In the genomic region with DNA sequence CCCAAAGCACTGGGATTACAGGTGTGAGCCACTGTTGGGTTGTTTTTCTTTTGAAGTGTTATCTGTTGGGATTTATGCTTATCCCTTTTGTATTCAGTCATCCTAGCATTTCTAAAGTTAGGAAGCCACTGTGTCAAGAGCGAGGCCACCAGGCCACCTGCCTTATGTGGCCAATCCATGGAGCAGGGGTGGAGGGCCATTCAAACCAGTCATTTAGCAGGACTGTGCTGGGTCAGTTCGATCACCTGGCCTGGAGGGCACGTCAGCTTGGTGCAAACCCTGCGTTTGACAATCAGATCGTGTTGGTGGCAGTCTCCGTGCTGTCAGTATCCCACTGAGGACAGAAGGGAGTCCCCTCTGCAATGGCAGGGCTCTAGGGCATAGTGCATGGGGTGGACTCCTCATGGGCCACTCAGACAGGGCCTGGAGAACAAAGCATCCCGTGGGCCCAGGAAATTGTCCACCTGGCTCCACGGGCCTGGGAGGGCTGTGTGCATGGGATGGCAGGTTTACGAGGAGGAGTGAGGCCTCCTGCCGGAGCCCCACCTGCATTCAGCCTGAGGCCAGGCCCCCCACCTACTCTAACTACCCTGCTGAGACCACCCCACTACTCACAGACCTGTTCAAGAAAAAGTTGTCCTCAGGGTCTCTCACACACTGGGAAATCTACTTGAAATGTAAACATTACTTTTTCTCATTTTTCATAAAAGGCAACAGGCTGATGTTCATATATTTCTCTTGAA, we compare ENCODE assay signal across 16 cellular contexts.
"Had no signal": no experiment of that assay in that cellular context is flagged by ENCODE, and none has a peak within 500 bp of the region (broad histone marks: within the 10 kb centered on the region; RNA-seq: fewer than 3 reads in every experiment).

No MANE protein-coding gene starts in this region.

- DNase-seq: activated CD4-positive, alpha-beta T cell treated with anti-CD3 and anti-CD28 coated beads, Interleukin-2, amount 10 ng/mL, durations not matched to agents 24 days and 14 days; activated CD4-positive, CD25-positive, alpha-beta regulatory T cell; activated CD8-positive, alpha-beta memory T cell treated with anti-CD3 and anti-CD28 coated beads for 24 hours; activated naive CD4-positive, alpha-beta T cell treated with anti-CD3 and anti-CD28 coated beads, Interleukin-2, amount 10 ng/mL, durations not matched to agents 7 days and 5 days; activated T-cell treated with anti-CD3 and anti-CD28 coated beads for 4 hours; foreskin keratinocyte; heart left ventricle; lower lobe of right lung; midbrain; pancreas; stimulated activated CD4-positive, alpha-beta T cell treated with anti-CD3 and anti-CD28 coated beads, Interleukin-2, amount 100 ng/mL, for 48 hours; stimulated activated naive CD8-positive, alpha-beta T cell treated with anti-CD3 and anti-CD28 coated beads, Interleukin-15, Interleukin-2, amounts not matched to agents 100 U/mL and 50 U/mL, for 24 hours; SW 1271 had no signal

- H3K9me3 ChIP-seq: heart left ventricle, lower lobe of right lung, pancreas, thoracic aorta had no signal

- H3K4me1 Mint-ChIP-seq: activated naive CD4-positive, alpha-beta T cell treated with anti-CD3 and anti-CD28 coated beads, Interleukin-2, amount 10 ng/mL, durations not matched to agents 7 days and 5 days had no signal

- H3K27ac ChIP-seq: foreskin keratinocyte, heart left ventricle, lower lobe of right lung, pancreas, thoracic aorta had no signal

- H3K36me3 ChIP-seq: pancreas, thoracic aorta had no signal

- H3K4me3 Mint-ChIP-seq: activated CD4-positive, alpha-beta T cell treated with anti-CD3 and anti-CD28 coated beads, Interleukin-2, amount 10 ng/mL, durations not matched to agents 24 days and 14 days; activated naive CD4-positive, alpha-beta T cell treated with anti-CD3 and anti-CD28 coated beads, Interleukin-2, amount 10 ng/mL, durations not matched to agents 7 days and 5 days; neural crest cell had no signal

- ATAC-seq: foreskin keratinocyte; heart left ventricle; lower lobe of right lung; pancreas; stimulated activated naive CD8-positive, alpha-beta T cell treated with anti-CD3 and anti-CD28 coated beads, Interleukin-15, Interleukin-2, amounts not matched to agents 100 U/mL and 50 U/mL, for 24 hours had no signal

- H3K4me3 ChIP-seq: heart left ventricle, lower lobe of right lung, pancreas, thoracic aorta had no signal

- H3K27me3 ChIP-seq: foreskin keratinocyte, heart left ventricle, pancreas had no signal

- H3K4me1 ChIP-seq: pancreas had no signal

- H3K27ac Mint-ChIP-seq: activated CD4-positive, alpha-beta T cell treated with anti-CD3 and anti-CD28 coated beads, Interleukin-2, amount 10 ng/mL, durations not matched to agents 24 days and 14 days; activated naive CD4-positive, alpha-beta T cell treated with anti-CD3 and anti-CD28 coated beads, Interleukin-2, amount 10 ng/mL, durations not matched to agents 7 days and 5 days; activated T-helper 2 cell treated with anti-CD3 and anti-CD28 coated beads, Interferon-gamma antibody, Interleukin-2, Interleukin-4, amounts not matched to agents 10 μg/mL and 5 μg/mL and 100 μg/mL, durations not matched to agents 14 hours and 24 hours and 36 hours had no signal

- H3K27me3 Mint-ChIP-seq: activated CD4-positive, alpha-beta T cell treated with anti-CD3 and anti-CD28 coated beads, Interleukin-2, amount 10 ng/mL, durations not matched to agents 24 days and 14 days; activated naive CD4-positive, alpha-beta T cell treated with anti-CD3 and anti-CD28 coated beads, Interleukin-2, amount 10 ng/mL, durations not matched to agents 7 days and 5 days had no signal

- H3K9me3 Mint-ChIP-seq: activated CD4-positive, alpha-beta T cell treated with anti-CD3 and anti-CD28 coated beads, Interleukin-2, amount 10 ng/mL, durations not matched to agents 24 days and 14 days; activated naive CD4-positive, alpha-beta T cell treated with anti-CD3 and anti-CD28 coated beads, Interleukin-2, amount 10 ng/mL, durations not matched to agents 7 days and 5 days; activated T-helper 2 cell treated with anti-CD3 and anti-CD28 coated beads, Interferon-gamma antibody, Interleukin-2, Interleukin-4, amounts not matched to agents 10 μg/mL and 5 μg/mL and 100 μg/mL, durations not matched to agents 14 hours and 24 hours and 36 hours; neural crest cell had no signal
